In the genomic region with DNA sequence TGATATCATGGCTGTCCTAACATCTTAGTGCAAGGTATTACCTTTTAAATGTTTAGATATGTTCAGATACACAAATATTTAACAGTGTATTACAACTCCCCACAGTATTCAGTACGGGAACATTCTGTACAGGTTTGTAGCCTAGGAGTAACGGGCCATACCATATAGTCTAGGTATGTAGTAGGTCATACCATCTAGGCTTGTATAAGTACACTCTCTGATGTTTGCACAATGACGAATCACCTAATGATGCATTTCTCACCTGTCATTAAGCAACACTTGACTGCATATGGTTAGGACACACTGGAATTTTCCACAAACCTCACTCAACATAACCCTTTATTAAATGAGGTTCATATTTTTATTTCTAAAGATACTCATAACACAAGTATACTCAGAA, we compare ENCODE assay signal across 1 cellular context.
TF ChIP-seq lines count a peak whose summit lies in the region.

No MANE protein-coding gene starts in this region.

TF ChIP-seq in K562, 482 proteins besides CTCF, POLR2A, EP300 and RAD21 (continued from another document):
- TF ChIP-seq, protein P1, sequence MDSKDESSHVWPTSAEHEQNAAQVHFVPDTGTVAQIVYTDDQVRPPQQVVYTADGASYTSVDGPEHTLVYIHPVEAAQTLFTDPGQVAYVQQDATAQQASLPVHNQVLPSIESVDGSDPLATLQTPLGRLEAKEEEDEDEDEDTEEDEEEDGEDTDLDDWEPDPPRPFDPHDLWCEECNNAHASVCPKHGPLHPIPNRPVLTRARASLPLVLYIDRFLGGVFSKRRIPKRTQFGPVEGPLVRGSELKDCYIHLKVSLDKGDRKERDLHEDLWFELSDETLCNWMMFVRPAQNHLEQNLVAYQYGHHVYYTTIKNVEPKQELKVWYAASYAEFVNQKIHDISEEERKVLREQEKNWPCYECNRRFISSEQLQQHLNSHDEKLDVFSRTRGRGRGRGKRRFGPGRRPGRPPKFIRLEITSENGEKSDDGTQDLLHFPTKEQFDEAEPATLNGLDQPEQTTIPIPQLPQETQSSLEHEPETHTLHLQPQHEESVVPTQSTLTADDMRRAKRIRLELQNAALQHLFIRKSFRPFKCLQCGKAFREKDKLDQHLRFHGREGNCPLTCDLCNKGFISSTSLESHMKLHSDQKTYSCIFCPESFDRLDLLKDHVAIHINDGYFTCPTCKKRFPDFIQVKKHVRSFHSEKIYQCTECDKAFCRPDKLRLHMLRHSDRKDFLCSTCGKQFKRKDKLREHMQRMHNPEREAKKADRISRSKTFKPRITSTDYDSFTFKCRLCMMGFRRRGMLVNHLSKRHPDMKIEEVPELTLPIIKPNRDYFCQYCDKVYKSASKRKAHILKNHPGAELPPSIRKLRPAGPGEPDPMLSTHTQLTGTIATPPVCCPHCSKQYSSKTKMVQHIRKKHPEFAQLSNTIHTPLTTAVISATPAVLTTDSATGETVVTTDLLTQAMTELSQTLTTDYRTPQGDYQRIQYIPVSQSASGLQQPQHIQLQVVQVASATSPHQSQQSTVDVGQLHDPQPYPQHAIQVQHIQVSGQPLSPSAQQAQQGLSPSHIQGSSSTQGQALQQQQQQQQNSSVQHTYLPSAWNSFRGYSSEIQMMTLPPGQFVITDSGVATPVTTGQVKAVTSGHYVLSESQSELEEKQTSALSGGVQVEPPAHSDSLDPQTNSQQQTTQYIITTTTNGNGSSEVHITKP (IDR thresholded peaks at IDR 0.05; ENCODE audit: partially characterized antibody): peak; percentile 32
